ENCODE assay signal across 6 cellular contexts in the genomic region with DNA sequence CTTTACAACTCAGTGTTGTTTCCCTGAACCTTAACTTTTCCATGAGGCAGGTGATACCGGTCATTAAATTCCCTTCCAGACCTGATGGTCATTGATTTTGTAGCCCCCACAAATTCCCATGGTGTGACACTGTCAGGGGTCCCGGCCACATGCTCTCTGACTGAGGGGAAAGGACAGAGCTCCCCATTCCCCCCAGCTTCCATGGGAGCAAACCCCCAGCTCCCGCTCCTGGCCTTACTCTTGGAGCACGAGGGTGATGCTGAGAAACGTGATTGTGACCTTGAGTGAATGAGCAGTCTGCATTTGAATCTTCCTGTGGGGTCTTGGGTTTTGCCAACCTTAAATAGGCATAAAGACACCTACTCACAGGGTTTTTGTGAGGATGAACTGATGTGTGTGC.
"Had no signal": no experiment of that assay in that cellular context is flagged by ENCODE, and none has a peak within 500 bp of the region (broad histone marks: within the 10 kb centered on the region; RNA-seq: fewer than 3 reads in every experiment).

No MANE protein-coding gene starts in this region.

- H3K4me3 ChIP-seq: K562 had no signal

- H3K36me3 Mint-ChIP-seq: IgD-negative memory B cell had no signal

- H3K27ac ChIP-seq: HL-60 had no signal

- ATAC-seq: HepG2 had no signal

- H3K27ac Mint-ChIP-seq: IgD-negative memory B cell had no signal

- H3K4me3 Mint-ChIP-seq: IgD-negative memory B cell had no signal

- DNase-seq: IMR-90, KBM-7 had no signal
